ENCODE assay signal across 1 cellular context in genomic region chr11:47376543-47377371, GRCh38.
A peak's percentile ranks its signal among the peaks of the same experiment; 100 is the strongest.
TF ChIP-seq lines count a peak whose summit lies in the region.

No MANE protein-coding gene starts in this region.

TF ChIP-seq in H1, 55 proteins besides CTCF, POLR2A, EP300 and RAD21:
- 0 out of 2 replicates have a peak, but pooled peaks have one; percentile 17 for TF ChIP-seq EGR1 (IDR thresholded peaks at IDR 0.05; ENCODE audit: borderline replicate concordance, low read depth, low read length)
- TF ChIP-seq PHF8 (conservative IDR thresholded peaks at IDR 0.05; ENCODE audit: low read depth, low read length), result no peak
- TF ChIP-seq CEBPB (IDR thresholded peaks at IDR 0.05; ENCODE audit: low read depth, low read length), result peak; percentile 84
- TF ChIP-seq RNF2 (IDR thresholded peaks at IDR 0.05; ENCODE audit: borderline replicate concordance, low read depth, low read length, missing control alignments, poor library complexity, severe bottlenecking), result no peak
TF ChIP-seq in H1: peak in this region for 2.
